19 cellular contexts compared by ENCODE assay signal in the genomic region with DNA sequence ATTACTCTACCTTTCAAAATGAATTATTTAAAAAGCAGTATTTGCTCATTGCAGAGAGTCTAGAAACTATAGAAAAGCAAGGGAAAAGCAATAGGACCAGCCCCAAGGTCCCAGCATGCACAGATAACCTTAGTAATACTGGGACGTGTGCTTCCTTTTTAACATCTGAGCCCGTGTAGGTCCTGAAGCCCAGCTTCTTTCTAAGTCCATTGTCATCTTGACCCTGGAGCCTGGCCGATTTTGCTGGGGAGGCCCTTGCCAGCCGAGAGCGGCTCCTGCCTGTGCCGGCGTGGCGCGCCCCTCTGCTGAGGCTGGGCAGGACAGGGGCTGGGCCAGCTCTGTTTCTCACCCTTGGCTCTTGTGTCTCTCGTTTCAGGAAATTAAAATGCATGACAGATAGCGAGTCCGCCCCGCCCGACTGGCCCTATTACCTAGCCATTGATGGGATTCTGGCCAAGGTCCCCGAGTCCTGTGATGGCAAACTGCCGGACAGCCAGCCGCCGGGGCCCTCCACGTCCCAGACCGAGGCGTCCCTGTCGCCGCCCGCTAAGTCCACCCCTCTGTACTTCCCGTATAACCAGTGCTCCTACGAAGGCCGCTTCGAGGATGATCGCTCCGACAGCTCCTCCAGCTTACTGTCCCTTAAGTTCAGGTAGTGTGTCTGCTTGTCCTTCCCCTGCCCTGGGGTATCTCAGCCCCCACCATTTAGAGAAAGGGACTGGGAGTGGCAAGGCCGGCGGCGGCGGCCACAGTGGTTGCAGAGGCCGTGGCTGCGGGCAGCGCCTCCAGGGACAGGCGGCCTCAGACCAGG. TPM values are rescaled to one million over a fixed set of nuclear protein-coding genes. Genes with fewer than 3 reads are reported as not detected.
DNase-seq lines count a peak whose midpoint lies in the region; TF ChIP-seq lines count a peak whose summit lies in the region.
"Had no signal": no experiment of that assay in that cellular context is flagged by ENCODE, and none has a peak within 500 bp of the region (broad histone marks: within the 10 kb centered on the region; RNA-seq: fewer than 3 reads in every experiment).

No MANE protein-coding gene starts in this region.

- no peaks in the 10 kb centered on the region for H3K79me2 ChIP-seq in H9 (ENCODE audit: insufficient read depth, low read length)
- no peaks in the 10 kb centered on the region for H3K79me2 ChIP-seq in osteoblast (ENCODE audit: insufficient read depth, low read length)

- no peak overlapping the region for H2BK20ac ChIP-seq in H9 (ENCODE audit: low read depth, low read length, poor library complexity, severe bottlenecking)

- H3K4me2 ChIP-seq in H9 (ENCODE audit: insufficient read depth, insufficient read length, low read length) (no peak overlapping the region), osteoblast (ENCODE audit: insufficient read depth, low read length) (no peak overlapping the region)

- H3K9me3 Mint-ChIP-seq in H9 = no peaks in the 10 kb centered on the region
- H3K9me3 Mint-ChIP-seq: T-cell, type B pancreatic cell had no signal

- no CpG with 5 or more reads among the region's 38 CpGs for WGBS in H9 (ENCODE audit: extremely low coverage, insufficient read length, low lambda C conversion rate)

- no peak overlapping the region for H3K27ac ChIP-seq in H9 (ENCODE audit: insufficient read length, low read depth, low read length)
- no peak overlapping the region for H3K27ac ChIP-seq in left ventricle myocardium inferior (replicated peaks)
- no peak overlapping the region for H3K27ac ChIP-seq in osteoblast (ENCODE audit: low read depth, low read length)
- H3K27ac ChIP-seq: brain microvascular endothelial cell had no signal

- H3K4me1 ChIP-seq in H9 (ENCODE audit: insufficient read depth, low read length) (no peaks in the 10 kb centered on the region; the same call in 1 of the 2 replicates), left ventricle myocardium inferior (no peaks in the 10 kb centered on the region), osteoblast (ENCODE audit: insufficient read depth, low read length) (no peaks in the 10 kb centered on the region)

- H2BK15ac ChIP-seq in H9 (ENCODE audit: low read depth, low read length) = no peak overlapping the region

- H3T11ph ChIP-seq in H9 (ENCODE audit: low read length) = no peak overlapping the region

- no peaks in the 10 kb centered on the region for H3K23me2 ChIP-seq in H9 (ENCODE audit: insufficient read length, low read depth, low read length, poor library complexity, severe bottlenecking)

- H3K23ac ChIP-seq in H9 (ENCODE audit: insufficient read length, low read depth, low read length) = no peak overlapping the region

- TF ChIP-seq CTCF in H9 (conservative IDR thresholded peaks at IDR 0.05) = no peak
- TF ChIP-seq CTCF in left ventricle myocardium inferior (IDR thresholded peaks at IDR 0.05; ENCODE audit: borderline replicate concordance) = no peak
- no peak for TF ChIP-seq CTCF in osteoblast (IDR thresholded peaks at IDR 0.05; ENCODE audit: extremely low read depth, low read depth, low read length)

- no peak overlapping the region for H3K4ac ChIP-seq in H9 (ENCODE audit: low read depth, low read length)

- H3K4me3 ChIP-seq in left ventricle myocardium inferior (no peak overlapping the region), osteoblast (ENCODE audit: insufficient read depth, low read length) (no peak overlapping the region)

- H3K27me3 Mint-ChIP-seq in H9 (ENCODE audit: low read depth) = no peaks in the 10 kb centered on the region; the same call in 1 of the 2 replicates
- H3K27me3 Mint-ChIP-seq: T-cell, type B pancreatic cell had no signal

- H3K14ac ChIP-seq in H9 (ENCODE audit: insufficient read depth, low read length) = no peak overlapping the region

- no peak overlapping the region for H3K9ac ChIP-seq in H9 (ENCODE audit: extremely low read depth, insufficient read length, low read length)

- no peaks in the 10 kb centered on the region for H3K36me3 Mint-ChIP-seq in H9 (ENCODE audit: insufficient read depth in 1 of 3, low read depth in 3 of 3)
- H3K36me3 Mint-ChIP-seq: type B pancreatic cell had no signal

- H3K18ac ChIP-seq in H9 (ENCODE audit: insufficient read length, low read depth, low read length) = no peak overlapping the region

- H4K8ac ChIP-seq in H9 (replicated peaks; ENCODE audit: insufficient read length, low read depth, low read length) = no peak overlapping the region

- intact Hi-C loops in left ventricle myocardium inferior (cut with micrococcal nuclease) = no loop called here

- H3K56ac ChIP-seq in H9 (ENCODE audit: insufficient read length, low read depth, low read length) = no peak overlapping the region

- no peaks in the 10 kb centered on the region for H3K27me3 ChIP-seq in H9 (ENCODE audit: insufficient read depth, low read length)
- no peaks in the 10 kb centered on the region for H3K27me3 ChIP-seq in left ventricle myocardium inferior (ENCODE audit: low read depth)
- no peaks in the 10 kb centered on the region for H3K27me3 ChIP-seq in osteoblast (ENCODE audit: insufficient read depth, low read length)
- H3K27me3 ChIP-seq: brain microvascular endothelial cell had no signal

- in situ Hi-C loops in KBM-7 (cut with MboI; ENCODE audit: low pct_unique_long_range_greater_than_20kb, low sequenced_read_pairs) = no loop called here

- no peak overlapping the region for H3K4me3 Mint-ChIP-seq in H9
- H3K4me3 Mint-ChIP-seq: T-cell, type B pancreatic cell had no signal

- H3K4me1 Mint-ChIP-seq in H9 = peaks cover 4 to 11% of the 10 kb centered on the region in 2 experiments
- H3K4me1 Mint-ChIP-seq: T-cell had no signal

- H2BK120ac ChIP-seq in H9 (ENCODE audit: low read depth, low read length, poor library complexity, severe bottlenecking) = no peak overlapping the region

- H4K91ac ChIP-seq in H9 (ENCODE audit: insufficient read length, low read depth, low read length) = no peak overlapping the region

- H2BK5ac ChIP-seq in H9 (ENCODE audit: insufficient read length, low read length) = no peak overlapping the region

- no peak overlapping the region for H2AK5ac ChIP-seq in H9 (ENCODE audit: insufficient read length, low read length)

- H2AFZ ChIP-seq in H9 (ENCODE audit: low read length) (no peak overlapping the region), osteoblast (ENCODE audit: low read length) (no peak overlapping the region)

- no peak overlapping the region for H4K5ac ChIP-seq in H9 (ENCODE audit: insufficient read length, low read depth, low read length)

- H2BK12ac ChIP-seq in H9 (ENCODE audit: insufficient read length, low read depth, low read length) = no peak overlapping the region

- DNase-seq in 8988T (peak; percentile 37), H9 (peak; percentile 27), left ventricle myocardium inferior (peak; percentile 13), osteoblast (ENCODE audit: insufficient read length, low spot score, missing footprints) (peak; percentile 78), KBM-7 (no peak), cerebellar cortex (ENCODE audit: low spot score) (no peak)
- DNase-seq in stimulated activated naive CD4-positive, alpha-beta T cell treated with Interleukin-2 at 50 U/mL for 16 hours (lab: John Stamatoyannopoulos, UW) = no peak
- DNase-seq: activated CD4-positive, alpha-beta T cell treated with anti-CD3 and anti-CD28 coated beads, Interleukin-2, amount 50 U/mL, for 1 hour; activated CD8-positive, alpha-beta memory T cell treated with anti-CD3 and anti-CD28 coated beads, Interleukin-2, amount 50 U/mL, for 48 hours; AML-193; brain microvascular endothelial cell; COR-L47; NCI-H2029; NCI-H345; NCI-H82; OCI-M1; SIG-M5 had no signal

- H4K20me1 ChIP-seq in H9 (ENCODE audit: control insufficient read depth, insufficient read depth, insufficient read length) (peaks cover 4% of the 10 kb centered on the region), osteoblast (ENCODE audit: insufficient read depth, low read length) (no peaks in the 10 kb centered on the region)

- no peak overlapping the region; a peak in 1 of 7 replicates for H3K27ac Mint-ChIP-seq in H9
- H3K27ac Mint-ChIP-seq: T-cell, type B pancreatic cell had no signal

- H3K9me3 ChIP-seq in H9 (ENCODE audit: control insufficient read depth, low read depth, low read length) = no peaks in the 10 kb centered on the region
- no peaks in the 10 kb centered on the region for H3K9me3 ChIP-seq in left ventricle myocardium inferior (replicated peaks)
- no peaks in the 10 kb centered on the region for H3K9me3 ChIP-seq in osteoblast (ENCODE audit: low read depth, low read length)

- H3K79me1 ChIP-seq in H9 (ENCODE audit: insufficient read depth, low read depth, low read length, poor library complexity, severe bottlenecking) = no peaks in the 10 kb centered on the region

- H3K36me3 ChIP-seq in left ventricle myocardium inferior = peaks cover 10% of the 10 kb centered on the region
- no peaks in the 10 kb centered on the region for H3K36me3 ChIP-seq in osteoblast (ENCODE audit: insufficient read depth, low read length)
- H3K36me3 ChIP-seq: brain microvascular endothelial cell had no signal

RNA-seq across cellular contexts. Expression of a gene that starts 4.1 kb away (rescaled TPM):
- total RNA-seq in H9 (2021) (0.83 and 0.86 TPM in 2 replicates), left ventricle myocardium inferior (0.44 TPM), osteoblast (0.59 and 0.72 TPM in 2 replicates)

RNA-seq across cellular contexts. Expression of a gene that starts 39.8 kb away (rescaled TPM):
- 14.0 and 16.9 TPM in 2 replicates for total RNA-seq in H9 (2021)
- total RNA-seq in left ventricle myocardium inferior = 13.4 TPM
- 19.2 and 61.2 TPM in 2 replicates for total RNA-seq in osteoblast

Comparison
In these comparisons a context has a peak if more than half of its experiments do, and no peak if none do; other contexts are left out.
1. DNase-seq: peak in 8988T (single experiment), H9 (single experiment), left ventricle myocardium inferior (single experiment) and osteoblast (single experiment); none in KBM-7 (single experiment), stimulated activated naive CD4-positive, alpha-beta T cell treated with Interleukin-2 at 50 U/mL for 16 hours (single experiment) and cerebellar cortex (single experiment).